ENCODE assay signal across 8 cellular contexts in the genomic region with DNA sequence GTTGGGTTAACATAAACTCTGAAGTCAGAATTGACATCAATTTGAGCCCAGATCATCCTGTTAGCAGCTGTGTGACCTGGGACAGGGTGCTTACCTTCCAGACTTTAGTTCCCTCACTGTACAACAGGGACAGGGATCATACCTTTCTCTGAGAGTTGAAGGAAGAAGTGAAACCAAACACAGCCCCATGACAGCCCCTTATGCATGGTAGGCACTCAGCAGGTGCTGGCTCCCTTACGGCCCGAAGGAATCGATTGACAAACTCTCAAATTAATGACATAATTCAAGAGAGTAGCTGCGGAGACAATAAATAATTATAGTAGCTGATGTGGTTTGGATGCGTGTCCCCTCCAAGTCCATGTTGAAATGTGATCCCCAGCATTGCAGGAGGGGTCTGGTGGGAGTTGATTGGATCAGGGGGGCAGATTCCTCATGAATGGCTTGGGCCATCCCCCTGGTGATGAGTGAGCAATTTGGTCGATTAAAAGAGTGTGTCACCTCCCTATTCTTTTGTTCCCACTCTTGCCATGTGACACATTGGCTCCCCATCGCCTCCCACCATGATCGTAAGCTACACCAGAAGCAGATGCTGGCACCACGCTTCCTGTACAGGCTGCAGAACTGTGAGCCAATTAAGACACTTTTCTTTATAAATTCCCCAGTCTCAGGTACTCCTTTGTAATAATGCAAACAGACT.
DNase-seq lines count a peak whose midpoint lies in the region; ATAC-seq and TF ChIP-seq lines count a peak whose summit lies in the region.

No MANE protein-coding gene starts in this region.

- H3K27me3 Mint-ChIP-seq in natural killer cell (ENCODE audit: low read depth in 2 of 2), result no peaks in the 10 kb centered on the region
- peaks cover 4% of the 10 kb centered on the region for H3K27me3 Mint-ChIP-seq in nephron progenitor cell (ENCODE audit: low read depth, poor library complexity)

- POLR2A ChIA-PET in Panc1 (lab: Charles Lee), result no interaction called here

- in situ Hi-C loops in Panc1 (cut with HindIII; ENCODE audit: low pct_unique_long_range_greater_than_20kb, low sequenced_read_pairs), result no loop called here

- no peak for TF ChIP-seq CTCF in Panc1 (IDR thresholded peaks at IDR 0.05)
- TF ChIP-seq CTCF in natural killer cell (IDR thresholded peaks at IDR 0.05), result no peak
- TF ChIP-seq CTCF in nephron progenitor cell (IDR thresholded peaks at IDR 0.05), result no peak

- H3K4me1 ChIP-seq in Panc1 (ENCODE audit: control insufficient read depth, insufficient read depth, low read length), result peaks cover 68% of the 10 kb centered on the region

- H3K4me1 Mint-ChIP-seq in natural killer cell (peaks cover 57 to 59% of the 10 kb centered on the region in 2 donors), nephron progenitor cell (peaks cover 61% of the 10 kb centered on the region)

- DNase-seq in Panc1 (ENCODE audit: low read depth, low spot score), result no peak
- no peak for DNase-seq in natural killer cell
- no peak for DNase-seq in NCI-H524 treated with DMSO at 0.1 percent for 48 hours (lab: John Stamatoyannopoulos, UW)
- DNase-seq in NK-92 treated with Interleukin-12 subunit alpha and Interleukin-12 subunit beta, amount 100 ng/mL, for 24 hours (lab: John Stamatoyannopoulos, UW), result no peak
- no peak for DNase-seq in SHP77 (lab: John Stamatoyannopoulos, UW)
- DNase-seq in nephron progenitor cell, result no peak

- H3K4me3 Mint-ChIP-seq in natural killer cell, result peak overlapping the region; percentile 50
- H3K4me3 Mint-ChIP-seq in nephron progenitor cell, result no peak overlapping the region

- CTCF ChIA-PET in Panc1 (lab: Charles Lee), result no interaction called here

- TSS peak; percentile 16 for BruUV-seq in Panc1 (replicated peaks; lab: Mats Ljungman, UMichigan)

- intact Hi-C loops in Panc1 (cut with micrococcal nuclease; ENCODE audit: unreplicated experiment), result no loop called here
- intact Hi-C loops in natural killer cell (cut with micrococcal nuclease), result no loop called here

- ATAC-seq in GM18858 (IDR thresholded peaks at IDR 0.05; ENCODE audit: unreplicated experiment) (peak; percentile 49), HG03354 (IDR thresholded peaks at IDR 0.05; ENCODE audit: poor library complexity, severe bottlenecking, unreplicated experiment) (peak; percentile 43), Panc1 (no peak), natural killer cell (peak in 2 of 3 donors; percentile 29 to 40)

- H3K27ac ChIP-seq in Panc1 (ENCODE audit: low read length), result peak overlapping the region; percentile 55

- H3K4me3 ChIP-seq in Panc1 (ENCODE audit: low read depth in 2 of 2, low read length in 2 of 2), result no peak overlapping the region

- H3K36me3 Mint-ChIP-seq in natural killer cell, result no peaks in the 10 kb centered on the region
- no peaks in the 10 kb centered on the region for H3K36me3 Mint-ChIP-seq in nephron progenitor cell (ENCODE audit: low read depth)

- peak overlapping the region; percentile 75 to 76 for H3K27ac Mint-ChIP-seq in natural killer cell
- H3K27ac Mint-ChIP-seq in nephron progenitor cell, result no peak overlapping the region

- no peaks in the 10 kb centered on the region for H3K27me3 ChIP-seq in Panc1 (ENCODE audit: control insufficient read depth, insufficient read depth, low read length)

- no peaks in the 10 kb centered on the region for H3K9me3 ChIP-seq in Panc1 (ENCODE audit: control insufficient read depth, insufficient read depth, low read depth, low read length)

- H3K9me3 Mint-ChIP-seq in natural killer cell, result no peaks in the 10 kb centered on the region
- no peaks in the 10 kb centered on the region for H3K9me3 Mint-ChIP-seq in nephron progenitor cell

- H3K36me3 ChIP-seq in Panc1 (ENCODE audit: control insufficient read depth, insufficient read depth, low read length), result no peaks in the 10 kb centered on the region
